Comparison of ENCODE assay signal across 15 cellular contexts in genomic region chr15:65908876-65909275, GRCh38.
"Had no signal": no experiment of that assay in that cellular context is flagged by ENCODE, and none has a peak within 500 bp of the region (broad histone marks: within the 10 kb centered on the region; RNA-seq: fewer than 3 reads in every experiment).

No MANE protein-coding gene starts in this region.

- H3K27me3 Mint-ChIP-seq: dendritic cell treated with granulocyte-macrophage colony-stimulating factor and Interleukin-4, amounts not matched to agents 40 ng/mL and 50 ng/mL, for 4 days; naive thymus-derived CD4-positive, alpha-beta T cell; stimulated activated memory B cell treated with anti-CD40 and anti-IgM and Interleukin-4, amounts not matched to agents 10 μg/mL and 1 μg/mL and 100 μg/mL, for 72 hours; stimulated activated naive CD8-positive, alpha-beta T cell treated with anti-CD3 and anti-CD28 coated beads, Interleukin-15, amount 100 ng/mL, for 72 hours had no signal

- H3K4me3 Mint-ChIP-seq: dendritic cell treated with granulocyte-macrophage colony-stimulating factor and Interleukin-4, amounts not matched to agents 40 ng/mL and 50 ng/mL, for 4 days; naive thymus-derived CD4-positive, alpha-beta T cell; stimulated activated memory B cell treated with anti-CD40 and anti-IgM and Interleukin-4, amounts not matched to agents 10 μg/mL and 1 μg/mL and 100 μg/mL, for 72 hours; stimulated activated naive CD8-positive, alpha-beta T cell treated with anti-CD3 and anti-CD28 coated beads, Interleukin-15, amount 100 ng/mL, for 72 hours had no signal

- H3K27ac Mint-ChIP-seq: dendritic cell treated with granulocyte-macrophage colony-stimulating factor and Interleukin-4, amounts not matched to agents 40 ng/mL and 50 ng/mL, for 4 days; stimulated activated memory B cell treated with anti-CD40 and anti-IgM and Interleukin-4, amounts not matched to agents 10 μg/mL and 1 μg/mL and 100 μg/mL, for 72 hours; stimulated activated naive CD8-positive, alpha-beta T cell treated with anti-CD3 and anti-CD28 coated beads, Interleukin-15, amount 100 ng/mL, for 72 hours had no signal

- DNase-seq: foreskin melanocyte; left colon; left ventricle myocardium superior; naive thymus-derived CD4-positive, alpha-beta T cell; posterior cingulate gyrus; spleen; stimulated activated CD4-positive, alpha-beta T cell treated with anti-CD3 and anti-CD28 coated beads, Interleukin-15, amount 100 ng/mL, for 24 hours; stimulated activated CD4-positive, alpha-beta T cell treated with anti-CD3 and anti-CD28 coated beads, Interleukin-1b, Interleukin-23, amount 100 ng/mL, for 48 hours; stimulated activated CD4-positive, alpha-beta T cell treated with anti-CD3 and anti-CD28 coated beads, Interleukin-4, amount 100 ng/mL, for 24 hours; stimulated activated naive CD8-positive, alpha-beta T cell treated with anti-CD3 and anti-CD28 coated beads, Interleukin-15, amount 100 ng/mL, for 72 hours; substantia nigra; transverse colon had no signal

- ATAC-seq: left colon; left ventricle myocardium superior; sciatic nerve; stimulated activated memory B cell treated with anti-CD40 and anti-IgM and Interleukin-4, amounts not matched to agents 10 μg/mL and 1 μg/mL and 100 μg/mL, for 72 hours; stimulated activated naive CD8-positive, alpha-beta T cell treated with anti-CD3 and anti-CD28 coated beads, Interleukin-15, amount 100 ng/mL, for 72 hours had no signal

- H3K4me1 Mint-ChIP-seq: stimulated activated naive CD8-positive, alpha-beta T cell treated with anti-CD3 and anti-CD28 coated beads, Interleukin-15, amount 100 ng/mL, for 72 hours had no signal

- H3K9me3 Mint-ChIP-seq: dendritic cell treated with granulocyte-macrophage colony-stimulating factor and Interleukin-4, amounts not matched to agents 40 ng/mL and 50 ng/mL, for 4 days; naive thymus-derived CD4-positive, alpha-beta T cell; stimulated activated memory B cell treated with anti-CD40 and anti-IgM and Interleukin-4, amounts not matched to agents 10 μg/mL and 1 μg/mL and 100 μg/mL, for 72 hours; stimulated activated naive CD8-positive, alpha-beta T cell treated with anti-CD3 and anti-CD28 coated beads, Interleukin-15, amount 100 ng/mL, for 72 hours had no signal
